In genomic region chr5:71891406-71891805, GRCh38 we compare ENCODE assay signal across 19 cellular contexts.
A peak's percentile ranks its signal among the peaks of the same experiment; 100 is the strongest.
DNase-seq lines count a peak whose midpoint lies in the region; ATAC-seq and TF ChIP-seq lines count a peak whose summit lies in the region.
"Had no signal": no experiment of that assay in that cellular context is flagged by ENCODE, and none has a peak within 500 bp of the region (broad histone marks: within the 10 kb centered on the region; RNA-seq: fewer than 3 reads in every experiment).

No MANE protein-coding gene starts in this region.

- no peak for TF ChIP-seq CTCF in heart left ventricle (IDR thresholded peaks at IDR 0.05)
- TF ChIP-seq CTCF in RWPE2 (IDR thresholded peaks at IDR 0.05; ENCODE audit: poor library complexity, severe bottlenecking) = no peak
- no peak for TF ChIP-seq CTCF in hepatocyte (IDR thresholded peaks at IDR 0.05; ENCODE audit: poor library complexity)
- no peak for TF ChIP-seq CTCF in osteoblast (IDR thresholded peaks at IDR 0.05; ENCODE audit: extremely low read depth, low read depth, low read length)

- H3K9me2 ChIP-seq in hepatocyte (replicated peaks; ENCODE audit: insufficient read depth) = no peaks in the 10 kb centered on the region

- H3K27me3 ChIP-seq in heart left ventricle = no peaks in the 10 kb centered on the region
- H3K27me3 ChIP-seq in RWPE2 (ENCODE audit: insufficient read depth, poor library complexity, severe bottlenecking) = no peaks in the 10 kb centered on the region
- H3K27me3 ChIP-seq in hepatocyte = no peaks in the 10 kb centered on the region
- H3K27me3 ChIP-seq in osteoblast (ENCODE audit: insufficient read depth, low read length) = peaks cover 11% of the 10 kb centered on the region
- H3K27me3 ChIP-seq: BLaER1, SJSA1 had no signal

- H3K27ac ChIP-seq in heart left ventricle (peak overlapping the region in 11 of 12 donors; percentile 47 to 91 (median 74)), RWPE2 (ENCODE audit: poor library complexity, severe bottlenecking) (peak overlapping the region; percentile 6), hepatocyte (peak overlapping the region; percentile 61), osteoblast (ENCODE audit: low read depth, low read length) (no peak overlapping the region)
- H3K27ac ChIP-seq: BLaER1, SJSA1 had no signal

- H3K4me2 ChIP-seq in hepatocyte = no peak overlapping the region
- H3K4me2 ChIP-seq in osteoblast (ENCODE audit: insufficient read depth, low read length) = no peak overlapping the region
- H3K4me2 ChIP-seq: BLaER1, GM23338 had no signal

- WGBS in heart left ventricle, 4 donors = 48 to 62% (median 59%) methylated on average over 1 of the region's 1 CpG
- WGBS in hepatocyte (ENCODE audit: low lambda C conversion rate, missing lambda C conversion rate) = 71% methylated on average over 1 of the region's 1 CpG

- H3K36me3 ChIP-seq in heart left ventricle (no peaks in the 10 kb centered on the region), RWPE2 (ENCODE audit: low read depth) (no peaks in the 10 kb centered on the region), hepatocyte (replicated peaks; ENCODE audit: insufficient read depth, low read depth) (no peaks in the 10 kb centered on the region), osteoblast (ENCODE audit: insufficient read depth, low read length) (no peaks in the 10 kb centered on the region)
- H3K36me3 ChIP-seq: BLaER1, SJSA1 had no signal

- ATAC-seq in heart left ventricle (no peak), RWPE2 (ENCODE audit: low read depth) (no peak), GM21381 (IDR thresholded peaks at IDR 0.05; ENCODE audit: unreplicated experiment) (no peak), GM21515 (IDR thresholded peaks at IDR 0.05; ENCODE audit: unreplicated experiment) (no peak), HG03457 (IDR thresholded peaks at IDR 0.05; ENCODE audit: unreplicated experiment) (no peak)

- TF ChIP-seq POLR2A in heart left ventricle (IDR thresholded peaks at IDR 0.05) = no peak

- H3K4me3 ChIP-seq in heart left ventricle (no peak overlapping the region), RWPE2 (ENCODE audit: severe bottlenecking) (no peak overlapping the region), hepatocyte (no peak overlapping the region), osteoblast (ENCODE audit: insufficient read depth, low read length) (no peak overlapping the region)
- H3K4me3 ChIP-seq: BLaER1, GM23338, SJSA1 had no signal

- H3K9me3 ChIP-seq in heart left ventricle (no peaks in the 10 kb centered on the region), RWPE2 (ENCODE audit: severe bottlenecking) (no peaks in the 10 kb centered on the region), hepatocyte (ENCODE audit: low read depth) (no peaks in the 10 kb centered on the region), osteoblast (ENCODE audit: low read depth, low read length) (no peaks in the 10 kb centered on the region)
- H3K9me3 ChIP-seq: SJSA1 had no signal

- H4K20me1 ChIP-seq in hepatocyte (ENCODE audit: insufficient read depth, poor library complexity, severe bottlenecking) (no peaks in the 10 kb centered on the region), osteoblast (ENCODE audit: insufficient read depth, low read length) (no peaks in the 10 kb centered on the region)
- H4K20me1 ChIP-seq: BLaER1 had no signal

- H3K4me1 ChIP-seq in heart left ventricle = peaks cover 0 to 17% (median 10%) of the 10 kb centered on the region in 12 donors
- peaks cover 6% of the 10 kb centered on the region for H3K4me1 ChIP-seq in RWPE2 (ENCODE audit: insufficient read depth, poor library complexity, severe bottlenecking)
- H3K4me1 ChIP-seq in hepatocyte (ENCODE audit: insufficient read depth) = peaks cover 10% of the 10 kb centered on the region
- no peaks in the 10 kb centered on the region for H3K4me1 ChIP-seq in osteoblast (ENCODE audit: insufficient read depth, low read length)
- H3K4me1 ChIP-seq: BLaER1 had no signal

- H2AFZ ChIP-seq in hepatocyte = no peak overlapping the region
- peak overlapping the region; percentile 45 for H2AFZ ChIP-seq in osteoblast (ENCODE audit: low read length)

- intact Hi-C loops in heart left ventricle (cut with DNase I) (loop anchor here in 2 of 10 donors (5.0 kb wide), 2 partner anchors 36 to 59 kb away; no protein-coding TSS in a partner anchor), cardiac septum (cut with DNase I) (no loop called here)

- DNase-seq in heart left ventricle (no peak), cardiac septum (ENCODE audit: low spot score) (no peak), RWPE2 (ENCODE audit: low spot score) (no peak), hepatocyte (ENCODE audit: low spot score) (no peak), osteoblast (ENCODE audit: insufficient read length, low spot score, missing footprints) (no peak)
- DNase-seq: CD4-positive, CD25-positive, alpha-beta regulatory T cell; Karpas-422; NCI-H1092; NCI-H1436 treated with DMSO at 0.1 percent for 48 hours; NCI-H187 treated with DMSO at 0.1 percent for 48 hours; NCI-H446; NCI-H524 treated with DMSO at 0.1 percent for 48 hours; NCI-H774 had no signal

- H3K79me2 ChIP-seq in hepatocyte = no peaks in the 10 kb centered on the region
- H3K79me2 ChIP-seq in osteoblast (ENCODE audit: insufficient read depth, low read length) = no peaks in the 10 kb centered on the region
